Comparison of ENCODE assay signal across 19 cellular contexts in the genomic region with DNA sequence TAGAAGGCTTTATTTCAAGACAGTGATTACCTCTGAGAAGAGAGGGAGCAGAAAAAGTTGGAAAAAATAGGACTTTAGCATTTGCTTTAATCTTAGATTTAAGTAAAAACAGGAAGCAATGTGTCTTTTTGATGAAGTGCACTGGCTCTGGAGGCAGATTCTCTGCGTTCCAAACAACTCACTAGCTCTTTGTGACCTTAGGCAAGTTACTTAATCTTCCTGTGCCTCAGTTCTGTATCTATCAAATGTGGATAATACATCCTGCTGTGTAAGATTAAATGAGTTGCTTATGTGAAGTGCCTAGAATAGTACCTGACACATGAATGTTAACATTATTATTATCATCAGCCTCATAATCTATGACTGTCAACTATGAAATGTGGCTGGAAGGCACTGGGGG. TPM values are rescaled to one million over a fixed set of nuclear protein-coding genes. Genes with fewer than 3 reads are reported as not detected.
A peak's percentile ranks its signal among the peaks of the same experiment; 100 is the strongest.
DNase-seq lines count a peak whose midpoint lies in the region; ATAC-seq, FAIRE-seq and TF ChIP-seq lines count a peak whose summit lies in the region.
"Had no signal": no experiment of that assay in that cellular context is flagged by ENCODE, and none has a peak within 500 bp of the region (broad histone marks: within the 10 kb centered on the region; RNA-seq: fewer than 3 reads in every experiment).

No MANE protein-coding gene starts in this region.

- TF ChIP-seq CTCF in right lobe of liver (IDR thresholded peaks at IDR 0.05) (no peak), HepG2 (CRISPR knock-in tag; IDR thresholded peaks at IDR 0.05) (no peak), keratinocyte (optimal IDR thresholded peaks at IDR 0.05 in 1 of 3, IDR thresholded peaks at IDR 0.05 in 1 of 3, conservative IDR thresholded peaks at IDR 0.05 in 1 of 3; ENCODE audit: extremely low read depth in 1 of 3, insufficient read depth in 2 of 3, low read length in 3 of 3) (no peak)

- no peak for TF ChIP-seq RAD21 in HepG2 (CRISPR knock-in tag; IDR thresholded peaks at IDR 0.05)

- FAIRE-seq in HepG2 (lab: Jason Lieb, UNC) (no peak), keratinocyte (lab: Jason Lieb, UNC) (peak; percentile 20)

- in situ Hi-C loops in HepG2 (cut with HindIII; ENCODE audit: extremely low pct_ligation_motif_present, low pct_unique_long_range_greater_than_20kb), result loop anchor here (10.0 kb wide), 1 partner anchor 260 kb away; no protein-coding TSS in a partner anchor

- no peaks in the 10 kb centered on the region for H3K9me1 ChIP-seq in keratinocyte (ENCODE audit: control insufficient read depth, extremely low read depth, insufficient read depth, low read length)

- WGBS in right lobe of liver (ENCODE audit: insufficient coverage, low coverage, low lambda C conversion rate, missing lambda C conversion rate), result 37% methylated on average over 1 of the region's 1 CpG
- WGBS in HepG2 (ENCODE audit: low lambda C conversion rate), result 94% methylated on average over 1 of the region's 1 CpG

- H3K9me3 ChIP-seq in right lobe of liver (no peaks in the 10 kb centered on the region), HepG2 (ENCODE audit: low read length) (no peaks in the 10 kb centered on the region), keratinocyte (ENCODE audit: control insufficient read depth, low read depth, low read length) (no peaks in the 10 kb centered on the region), T-helper 17 cell (ENCODE audit: control insufficient read depth, low read length, poor library complexity, severe bottlenecking) (no peaks in the 10 kb centered on the region)
- H3K9me3 ChIP-seq: heart left ventricle, lower lobe of right lung, prostate gland, SJSA1 had no signal

- H3K4me1 ChIP-seq in right lobe of liver, result peaks cover 0 to 6% (median 0%) of the 10 kb centered on the region in 4 donors
- peaks cover 14% of the 10 kb centered on the region for H3K4me1 ChIP-seq in HepG2 (ENCODE audit: insufficient read depth, low read length)
- peaks cover 3% of the 10 kb centered on the region for H3K4me1 ChIP-seq in keratinocyte (ENCODE audit: control insufficient read depth, extremely low read depth, insufficient read depth, low read length)
- H3K4me1 ChIP-seq: lower lobe of right lung, prostate gland, SJSA1 had no signal

- H3K4me3 Mint-ChIP-seq in T-cell (no peak overlapping the region), T-helper 17 cell (no peak overlapping the region)
- H3K4me3 Mint-ChIP-seq in activated CD4-positive, alpha-beta T cell treated with anti-CD3 and anti-CD28 coated beads, Interleukin-2, amount 10 ng/mL, durations not matched to agents 7 days and 5 days, result no peak overlapping the region
- H3K4me3 Mint-ChIP-seq: activated CD8-positive, alpha-beta memory T cell treated with anti-CD3 and anti-CD28 coated beads, Interleukin-2, amount 10 ng/mL, durations not matched to agents 7 days and 5 days; immature natural killer cell; natural killer cell treated with Interleukin-12 subunit alpha and Interleukin-12 subunit beta and Interleukin-15 and Interleukin-18, amount 100 ng/mL, for 72 hours had no signal

- ATAC-seq in right lobe of liver, result peak in 3 of 4 donors; percentile 21 to 74 (median 32)
- no peak for ATAC-seq in HepG2
- ATAC-seq in T-cell (replicated peaks in 1 of 4), result no peak
- ATAC-seq in T-helper 17 cell, result no peak
- ATAC-seq: activated CD8-positive, alpha-beta memory T cell treated with anti-CD3 and anti-CD28 coated beads, Interleukin-2, amount 10 ng/mL, durations not matched to agents 7 days and 5 days; heart left ventricle; lower lobe of right lung; natural killer cell treated with Interleukin-12 subunit alpha and Interleukin-12 subunit beta and Interleukin-15 and Interleukin-18, amount 100 ng/mL, for 72 hours had no signal

- no TSS peak for BruUV-seq in HepG2 (replicated peaks; lab: Mats Ljungman, UMichigan)

- TF ChIP-seq EP300 in HepG2 (IDR thresholded peaks at IDR 0.05; ENCODE audit: low read depth in 2 of 2, low read length in 2 of 2), result no peak
- no peak for TF ChIP-seq EP300 in HepG2 (CRISPR knock-in tag; IDR thresholded peaks at IDR 0.05; ENCODE audit: borderline replicate concordance)

- H3K27ac ChIP-seq in right lobe of liver (no peak overlapping the region), HepG2 (ENCODE audit: extremely low read length, insufficient read depth, low read length) (no peak overlapping the region), keratinocyte (ENCODE audit: control insufficient read depth, insufficient read depth, low read length) (no peak overlapping the region)
- H3K27ac ChIP-seq: heart left ventricle, lower lobe of right lung, prostate gland, SJSA1 had no signal

- H3K36me3 Mint-ChIP-seq in T-cell (peaks cover 30% of the 10 kb centered on the region), T-helper 17 cell (ENCODE audit: low read depth) (no peaks in the 10 kb centered on the region)
- H3K36me3 Mint-ChIP-seq in activated CD4-positive, alpha-beta T cell treated with anti-CD3 and anti-CD28 coated beads, Interleukin-2, amount 10 ng/mL, durations not matched to agents 7 days and 5 days (ENCODE audit: low read depth), result peaks cover 28% of the 10 kb centered on the region

- intact Hi-C loops in right lobe of liver (cut with DNase I), result no loop called here
- intact Hi-C loops in HepG2 (cut with micrococcal nuclease; ENCODE audit: unreplicated experiment), result no loop called here

- H3K9me3 Mint-ChIP-seq in T-cell, result no peaks in the 10 kb centered on the region
- H3K9me3 Mint-ChIP-seq in activated CD4-positive, alpha-beta T cell treated with anti-CD3 and anti-CD28 coated beads, Interleukin-2, amount 10 ng/mL, durations not matched to agents 7 days and 5 days, result no peaks in the 10 kb centered on the region
- H3K9me3 Mint-ChIP-seq: immature natural killer cell; natural killer cell treated with Interleukin-12 subunit alpha and Interleukin-12 subunit beta and Interleukin-15 and Interleukin-18, amount 100 ng/mL, for 72 hours had no signal

- H3K4me2 ChIP-seq in HepG2 (ENCODE audit: low read depth, low read length) (no peak overlapping the region), keratinocyte (ENCODE audit: control insufficient read depth, extremely low read depth, insufficient read depth, low read depth, low read length) (no peak overlapping the region)
- H3K4me2 ChIP-seq: smooth muscle cell had no signal

- H3K9ac ChIP-seq in HepG2 (ENCODE audit: insufficient read depth, low read depth, low read length) (no peak overlapping the region), keratinocyte (ENCODE audit: control insufficient read depth, extremely low read depth, insufficient read depth, low read length) (no peak overlapping the region)

- CTCF ChIA-PET in HepG2 (lab: Yijun Ruan, JAX; ENCODE audit: low intra/inter-chr PET ratio, low total read pairs), result no interaction called here
- CTCF ChIA-PET in T-cell (lab: Charles Lee), result interaction anchor here in 1 of 2 donors (0.5 to 0.6 kb wide), 3 partner anchors 23 to 354 kb away, joined by 6 to 13 read pairs (median 9); no protein-coding TSS in a partner anchor
- CTCF ChIA-PET in activated CD4-positive, alpha-beta T cell treated with anti-CD3 and anti-CD28 coated beads, Interleukin-2, amount 10 ng/mL, durations not matched to agents 7 days and 5 days (lab: Charles Lee), result interaction anchor here (0.7 kb wide), 1 partner anchor 509 kb away, joined by 3 read pairs; no protein-coding TSS in a partner anchor

- POLR2A ChIA-PET in HepG2 (lab: Yijun Ruan, JAX) (no interaction called here), T-cell (lab: Charles Lee) (no interaction called here)
- POLR2A ChIA-PET in activated CD4-positive, alpha-beta T cell treated with anti-CD3 and anti-CD28 coated beads, Interleukin-2, amount 10 ng/mL, durations not matched to agents 7 days and 5 days (lab: Charles Lee), result no interaction called here

- H3K27me3 ChIP-seq in right lobe of liver (no peaks in the 10 kb centered on the region), HepG2 (ENCODE audit: control insufficient read depth in 1 of 2, insufficient read depth in 2 of 2, low read length in 2 of 2) (no peaks in the 10 kb centered on the region), keratinocyte (ENCODE audit: control insufficient read depth, extremely low read depth, insufficient read depth, low read length) (no peaks in the 10 kb centered on the region)
- H3K27me3 ChIP-seq: heart left ventricle, SJSA1 had no signal

- no peak overlapping the region for H3K4me3 ChIP-seq in right lobe of liver
- no peak overlapping the region for H3K4me3 ChIP-seq in HepG2 (replicated peaks in 1 of 3; ENCODE audit: insufficient read depth in 1 of 3, low read depth in 2 of 3, low read length in 3 of 3)
- no peak overlapping the region for H3K4me3 ChIP-seq in keratinocyte (ENCODE audit: control insufficient read depth in 2 of 3, extremely low read depth in 1 of 3, insufficient read depth in 2 of 3, low read depth in 1 of 3, low read length in 3 of 3)
- H3K4me3 ChIP-seq: heart left ventricle, lower lobe of right lung, prostate gland, SJSA1, smooth muscle cell had no signal

- H3K27ac Mint-ChIP-seq in T-cell, result peak overlapping the region; percentile 8 to 22
- H3K27ac Mint-ChIP-seq in activated CD4-positive, alpha-beta T cell treated with anti-CD3 and anti-CD28 coated beads, Interleukin-2, amount 10 ng/mL, durations not matched to agents 7 days and 5 days, result no peak overlapping the region
- H3K27ac Mint-ChIP-seq in T-helper 17 cell, result no peak overlapping the region
- H3K27ac Mint-ChIP-seq: activated CD8-positive, alpha-beta memory T cell treated with anti-CD3 and anti-CD28 coated beads, Interleukin-2, amount 10 ng/mL, durations not matched to agents 7 days and 5 days; natural killer cell treated with Interleukin-12 subunit alpha and Interleukin-12 subunit beta and Interleukin-15 and Interleukin-18, amount 100 ng/mL, for 72 hours had no signal

- H2AFZ ChIP-seq in HepG2 (ENCODE audit: low read length) (no peak overlapping the region), keratinocyte (ENCODE audit: control insufficient read depth, low read length) (no peak overlapping the region)

- dilution Hi-C loops in keratinocyte (cut with MboI; ENCODE audit: extremely low pct_ligation_motif_present, low sequenced_read_pairs), result no loop called here

- H3K36me3 ChIP-seq in right lobe of liver (peaks cover 0 to 7% (median 0%) of the 10 kb centered on the region in 4 donors), HepG2 (replicated peaks in 1 of 2; ENCODE audit: control insufficient read depth in 1 of 2, insufficient read depth in 2 of 2, low read length in 2 of 2) (peaks cover 5 to 48% of the 10 kb centered on the region in 2 experiments; a peak in 4 of 5 replicates), keratinocyte (ENCODE audit: control insufficient read depth in 2 of 2, extremely low read depth in 1 of 2, insufficient read depth in 2 of 2, low read length in 2 of 2) (peaks cover 6 to 11% of the 10 kb centered on the region in 2 experiments)

- H3K4me1 Mint-ChIP-seq in T-cell (peaks cover 15 to 20% (median 15%) of the 10 kb centered on the region in 3 donors), T-helper 17 cell (peaks cover 7% of the 10 kb centered on the region)
- H3K4me1 Mint-ChIP-seq in activated CD4-positive, alpha-beta T cell treated with anti-CD3 and anti-CD28 coated beads, Interleukin-2, amount 10 ng/mL, durations not matched to agents 7 days and 5 days, result peaks cover 7% of the 10 kb centered on the region
- H3K4me1 Mint-ChIP-seq: activated CD8-positive, alpha-beta memory T cell treated with anti-CD3 and anti-CD28 coated beads, Interleukin-2, amount 10 ng/mL, durations not matched to agents 7 days and 5 days; immature natural killer cell had no signal

- H4K20me1 ChIP-seq in HepG2 (ENCODE audit: insufficient read depth, low read length) (no peaks in the 10 kb centered on the region), keratinocyte (ENCODE audit: control insufficient read depth, extremely low read depth, insufficient read depth, low read length) (no peaks in the 10 kb centered on the region)

- TF ChIP-seq POLR2A in right lobe of liver (IDR thresholded peaks at IDR 0.05) (no peak), HepG2 (IDR thresholded peaks at IDR 0.05; ENCODE audit: insufficient read depth in 1 of 2, low read depth in 2 of 2, low read length in 2 of 2) (no peak)

- DNase-seq in right lobe of liver (no peak), HepG2 (ENCODE audit: low spot score) (no peak), T-cell (no peak), keratinocyte (ENCODE audit: low read depth, low spot score) (no peak), hypothalamus (lab: John Stamatoyannopoulos, UW) (no peak), NOMO-1 treated with DMSO at 0.1 percent for 48 hours (lab: John Stamatoyannopoulos, UW; ENCODE audit: unreplicated experiment) (no peak), T-helper 17 cell (no peak)
- no peak for DNase-seq in activated CD4-positive, alpha-beta T cell treated with anti-CD3 and anti-CD28 coated beads, Interleukin-2, amount 10 ng/mL, durations not matched to agents 7 days and 5 days
- DNase-seq: activated CD4-positive, alpha-beta T cell treated with anti-CD3 and anti-CD28 coated beads for 1 hour; activated CD8-positive, alpha-beta memory T cell treated with anti-CD3 and anti-CD28 coated beads, Interleukin-2, amount 10 ng/mL, durations not matched to agents 7 days and 5 days; DMS79; heart left ventricle; immature natural killer cell; lower lobe of right lung; stimulated activated CD4-positive, alpha-beta T cell treated with anti-CD3 and anti-CD28 coated beads, Interleukin-4, amount 100 ng/mL, for 4 hours had no signal

- no peaks in the 10 kb centered on the region for H3K27me3 Mint-ChIP-seq in T-cell
- H3K27me3 Mint-ChIP-seq in activated CD4-positive, alpha-beta T cell treated with anti-CD3 and anti-CD28 coated beads, Interleukin-2, amount 10 ng/mL, durations not matched to agents 7 days and 5 days, result no peaks in the 10 kb centered on the region
- no peaks in the 10 kb centered on the region for H3K27me3 Mint-ChIP-seq in T-helper 17 cell
- H3K27me3 Mint-ChIP-seq: activated CD8-positive, alpha-beta memory T cell treated with anti-CD3 and anti-CD28 coated beads, Interleukin-2, amount 10 ng/mL, durations not matched to agents 7 days and 5 days; natural killer cell treated with Interleukin-12 subunit alpha and Interleukin-12 subunit beta and Interleukin-15 and Interleukin-18, amount 100 ng/mL, for 72 hours had no signal

- no peaks in the 10 kb centered on the region for H3K79me2 ChIP-seq in HepG2 (ENCODE audit: insufficient read depth, low read length)
- no peaks in the 10 kb centered on the region for H3K79me2 ChIP-seq in keratinocyte (ENCODE audit: control insufficient read depth, insufficient read depth, low read length)

RNA-seq across cellular contexts. Expression of a gene that starts 42.3 kb away (rescaled TPM):
- total RNA-seq in right lobe of liver (10 to 100 TPM; 14.4 to 28.6 (median 20.9) TPM), HepG2 (2016; rRNA removed; fragmentation: Illumina TruSeq; extraction: Trizol) (78.2 and 105 TPM in 2 replicates), T-cell (10 to 100 TPM; 22.3 to 37.4 (median 36.8) TPM), T-helper 17 cell (10 to 100 TPM; 14.9 to 20.5 TPM)
- total RNA-seq in HepG2 (2016; cell fraction: cytosol; rRNA removed; fragmentation: Illumina TruSeq; extraction: Trizol; ENCODE audit: low read depth), result 45.6 and 46.6 TPM in 2 replicates
- 79.2 and 105 TPM in 2 replicates for total RNA-seq in HepG2 (2016; cell fraction: insoluble cytoplasmic fraction; rRNA removed; fragmentation: Illumina TruSeq; extraction: Trizol)
- 54.0 and 61.2 TPM in 2 replicates for total RNA-seq in HepG2 (2016; cell fraction: membrane; rRNA removed; fragmentation: Illumina TruSeq; extraction: Trizol)
- total RNA-seq in HepG2 (2016; cell fraction: nucleus; rRNA removed; fragmentation: Illumina TruSeq; extraction: Trizol), result 85.2 and 97.0 TPM in 2 replicates
- polyA plus RNA-seq in HepG2 (2011; rRNA removed) (36.4 and 42.5 TPM in 2 replicates), keratinocyte (31.1 to 55.5 TPM (median 34.8 TPM) in 3 replicates)
- 15.8 and 21.7 TPM in 2 replicates for polyA plus RNA-seq in HepG2 (2011; cell fraction: cytosol; rRNA removed)
- polyA plus RNA-seq in HepG2 (2011; cell fraction: nucleus; rRNA removed), result 49.0 and 60.6 TPM in 2 replicates
- polyA plus RNA-seq in HepG2 (2012), result 49.2 and 49.7 TPM in 2 replicates
- 8.8 and 9.0 TPM in 2 replicates for polyA plus RNA-seq in HepG2 (2016; cell fraction: cytosol; fragmentation: Illumina TruSeq; extraction: Trizol; ENCODE audit: low read depth)
- polyA plus RNA-seq in HepG2 (2016; cell fraction: insoluble cytoplasmic fraction; fragmentation: Illumina TruSeq; extraction: Trizol; ENCODE audit: low read depth), result 67.3 and 70.4 TPM in 2 replicates
- 25.6 and 26.2 TPM in 2 replicates for polyA plus RNA-seq in HepG2 (2016; cell fraction: membrane; fragmentation: Illumina TruSeq; extraction: Trizol; ENCODE audit: low read depth)
- 67.7 and 71.1 TPM in 2 replicates for polyA plus RNA-seq in HepG2 (2016; cell fraction: nucleus; fragmentation: Illumina TruSeq; extraction: Trizol; ENCODE audit: insufficient read depth, low read depth)
- 39.8 and 42.7 TPM in 2 replicates for polyA minus RNA-seq in HepG2 (2011; rRNA and poly(A)+ RNA removed; ENCODE audit: low replicate concordance)
- polyA minus RNA-seq in HepG2 (2011; cell fraction: cytosol; rRNA and poly(A)+ RNA removed), result 40.6 and 41.2 TPM in 2 replicates
- 151 and 160 TPM in 2 replicates for polyA minus RNA-seq in HepG2 (2011; cell fraction: nucleus; rRNA and poly(A)+ RNA removed)
- 43.0 TPM for polyA plus RNA-seq in keratinocyte (2011; ENCODE audit: low read depth)
- 26.4 and 44.4 TPM in 2 replicates for polyA plus RNA-seq in keratinocyte (2011; cell fraction: cytosol; rRNA removed)
- polyA plus RNA-seq in keratinocyte (2011; cell fraction: nucleus; rRNA removed), result 36.5 and 54.7 TPM in 2 replicates
- polyA plus RNA-seq in keratinocyte (2012; ENCODE audit: low replicate concordance), result 35.7 and 40.0 TPM in 2 replicates
- 17.0 to 51.6 TPM (median 32.7 TPM) in 3 replicates for polyA minus RNA-seq in keratinocyte
- polyA minus RNA-seq in keratinocyte (2011; cell fraction: cytosol; rRNA and poly(A)+ RNA removed), result 63.3 TPM
- polyA minus RNA-seq in keratinocyte (2011; cell fraction: nucleus; rRNA and poly(A)+ RNA removed), result 30.7 and 53.8 TPM in 2 replicates
- total RNA-seq in activated CD4-positive, alpha-beta T cell treated with anti-CD3 and anti-CD28 coated beads, Interleukin-2, amount 10 ng/mL, durations not matched to agents 7 days and 5 days, result 10 to 100 TPM; 29.2 to 29.4 TPM

Comparison
In these comparisons a context has a peak if more than half of its experiments do, and no peak if none do; other contexts are left out.
1. ATAC-seq: peak in right lobe of liver (3 of 4); none in HepG2 (single experiment), T-cell (0 of 4) and T-helper 17 cell (single experiment).
2. H3K27ac Mint-ChIP-seq: peak in T-cell (2 of 2); none in activated CD4-positive, alpha-beta T cell treated with anti-CD3 and anti-CD28 coated beads, Interleukin-2, amount 10 ng/mL, durations not matched to agents 7 days and 5 days (single experiment) and T-helper 17 cell (single experiment).